ENCODE assay signal across 17 cellular contexts in genomic region chr21:28538987-28539622, GRCh38.
DNase-seq lines count a peak whose midpoint lies in the region; ATAC-seq and TF ChIP-seq lines count a peak whose summit lies in the region.
"Had no signal": no experiment of that assay in that cellular context is flagged by ENCODE, and none has a peak within 500 bp of the region (broad histone marks: within the 10 kb centered on the region; RNA-seq: fewer than 3 reads in every experiment).

No MANE protein-coding gene starts in this region.

- H3K9me3 ChIP-seq in mesenchymal stem cell (ENCODE audit: control insufficient read depth, low read length) (no peaks in the 10 kb centered on the region), testis (no peaks in the 10 kb centered on the region)
- H3K9me3 ChIP-seq: adrenal gland, BLaER1, gastrocnemius medialis, lower lobe of right lung, MG63 had no signal

- H3K36me3 ChIP-seq in mesenchymal stem cell (ENCODE audit: control insufficient read depth in 1 of 2, insufficient read depth in 2 of 2, low read depth in 1 of 2, low read length in 2 of 2) = no peaks in the 10 kb centered on the region
- H3K36me3 ChIP-seq in testis (ENCODE audit: low read depth, missing control alignments) = no peaks in the 10 kb centered on the region
- H3K36me3 ChIP-seq: adrenal gland, BLaER1, gastrocnemius medialis, lower lobe of right lung, MG63 had no signal

- no peak overlapping the region for H3K18ac ChIP-seq in mesenchymal stem cell (ENCODE audit: low read depth in 1 of 2, low read length in 2 of 2)

- no peak overlapping the region for H2BK15ac ChIP-seq in mesenchymal stem cell (ENCODE audit: low read depth, poor library complexity, severe bottlenecking)

- H2BK12ac ChIP-seq in mesenchymal stem cell (ENCODE audit: low read length in 2 of 2) = no peak overlapping the region

- no peak for TF ChIP-seq CTCF in cardiac fibroblast (IDR thresholded peaks at IDR 0.05; ENCODE audit: low read depth, low read length)
- TF ChIP-seq CTCF in testis (IDR thresholded peaks at IDR 0.05) = no peak

- H3K4me2 ChIP-seq in mesenchymal stem cell (ENCODE audit: low read length, poor library complexity, severe bottlenecking) = no peak overlapping the region
- H3K4me2 ChIP-seq: BLaER1 had no signal

- H4K8ac ChIP-seq in mesenchymal stem cell (ENCODE audit: low read length) = no peak overlapping the region

- 46% methylated on average over 2 of the region's 3 CpGs for WGBS in mesenchymal stem cell
- WGBS in testis, 2 donors = 92 to 94% methylated on average over 3 of the region's 3 CpGs

- H2BK5ac ChIP-seq in mesenchymal stem cell (ENCODE audit: low read depth, low read length, poor library complexity, severe bottlenecking) = no peak overlapping the region

- H3K79me1 ChIP-seq in mesenchymal stem cell (replicated peaks; ENCODE audit: low read length, poor library complexity, severe bottlenecking) = no peaks in the 10 kb centered on the region

- H3K27ac ChIP-seq in mesenchymal stem cell (ENCODE audit: low read length, poor library complexity, severe bottlenecking) (no peak overlapping the region), testis (no peak overlapping the region)
- H3K27ac ChIP-seq: adrenal gland, BLaER1, gastrocnemius medialis, lower lobe of right lung had no signal

- no peaks in the 10 kb centered on the region for H3K4me1 Mint-ChIP-seq in stimulated activated effector memory CD8-positive, alpha-beta T cell treated with anti-CD3 and anti-CD28 coated beads, Interleukin-12 subunit alpha, Interleukin-12 subunit beta, amount 100 ng/mL, for 72 hours

- H3K27ac Mint-ChIP-seq in stimulated activated effector memory CD8-positive, alpha-beta T cell treated with anti-CD3 and anti-CD28 coated beads, Interleukin-12 subunit alpha, Interleukin-12 subunit beta, amount 100 ng/mL, for 72 hours = no peak overlapping the region
- H3K27ac Mint-ChIP-seq: activated CD8-positive, alpha-beta T cell treated with anti-CD3 and anti-CD28 coated beads, Interleukin-2, amount 10 ng/mL, durations not matched to agents 7 days and 5 days had no signal

- H3K9ac ChIP-seq in mesenchymal stem cell (ENCODE audit: low read length) = peak overlapping the region; percentile 1
- H3K9ac ChIP-seq: BLaER1 had no signal

- H3K27me3 ChIP-seq in mesenchymal stem cell (ENCODE audit: control insufficient read depth in 1 of 2, insufficient read depth in 1 of 2, low read length in 2 of 2) (no peaks in the 10 kb centered on the region), testis (no peaks in the 10 kb centered on the region)
- H3K27me3 ChIP-seq: adrenal gland, BLaER1, gastrocnemius medialis, MG63 had no signal

- no peak overlapping the region for H3K23ac ChIP-seq in mesenchymal stem cell (ENCODE audit: low read length in 2 of 2)

- no peak overlapping the region for H3K4ac ChIP-seq in mesenchymal stem cell (ENCODE audit: low read depth in 1 of 2, low read length in 2 of 2)

- TF ChIP-seq POLR2A in testis (IDR thresholded peaks at IDR 0.05) = no peak

- ATAC-seq in stimulated activated effector memory CD8-positive, alpha-beta T cell treated with anti-CD3 and anti-CD28 coated beads, Interleukin-12 subunit alpha, Interleukin-12 subunit beta, amount 100 ng/mL, for 72 hours = no peak
- ATAC-seq: activated CD8-positive, alpha-beta T cell treated with anti-CD3 and anti-CD28 coated beads, Interleukin-2, amount 10 ng/mL, durations not matched to agents 7 days and 5 days; gastrocnemius medialis; lower lobe of right lung; natural killer cell had no signal

- DNase-seq in COLO829 (ENCODE audit: low spot score) = peak; percentile 11
- DNase-seq in NCI-H226 = peak; percentile 19
- DNase-seq in cardiac fibroblast (ENCODE audit: low read depth in 2 of 2) = peak; percentile 35 to 94
- peak; percentile 64 for DNase-seq in mesenchymal stem cell
- DNase-seq in testis = no peak
- DNase-seq in stimulated activated effector memory CD8-positive, alpha-beta T cell treated with anti-CD3 and anti-CD28 coated beads, Interleukin-12 subunit alpha, Interleukin-12 subunit beta, amount 100 ng/mL, for 72 hours (ENCODE audit: low spot score in 2 of 2) = no peak
- DNase-seq in stimulated activated CD4-positive, alpha-beta T cell treated with anti-CD3 and anti-CD28 coated beads, Interleukin-12 subunit alpha, Interleukin-12 subunit beta, amount 100 ng/mL, for 4 hours = no peak
- no peak for DNase-seq in glomerular visceral epithelial cell (ENCODE audit: extremely low spot score)
- DNase-seq: activated CD8-positive, alpha-beta T cell treated with anti-CD3 and anti-CD28 coated beads, Interleukin-2, amount 10 ng/mL, durations not matched to agents 7 days and 5 days; adrenal gland; gastrocnemius medialis; lower lobe of right lung; MG63; natural killer cell; NCI-H2029 treated with DMSO at 0.1 percent for 48 hours; NCI-H526 had no signal

- H3K4me3 Mint-ChIP-seq in stimulated activated effector memory CD8-positive, alpha-beta T cell treated with anti-CD3 and anti-CD28 coated beads, Interleukin-12 subunit alpha, Interleukin-12 subunit beta, amount 100 ng/mL, for 72 hours = no peak overlapping the region
- H3K4me3 Mint-ChIP-seq: activated CD8-positive, alpha-beta T cell treated with anti-CD3 and anti-CD28 coated beads, Interleukin-2, amount 10 ng/mL, durations not matched to agents 7 days and 5 days; natural killer cell had no signal

- intact Hi-C loops in testis (cut with DNase I; ENCODE audit: low total_unique reads) = no loop called here

- H2BK120ac ChIP-seq in mesenchymal stem cell (ENCODE audit: low read depth, low read length) = no peak overlapping the region

- no peaks in the 10 kb centered on the region for H3K4me1 ChIP-seq in mesenchymal stem cell (ENCODE audit: control insufficient read depth, insufficient read depth, low read depth, low read length)
- no peaks in the 10 kb centered on the region for H3K4me1 ChIP-seq in testis
- H3K4me1 ChIP-seq: adrenal gland, BLaER1, gastrocnemius medialis, lower lobe of right lung had no signal

- H4K91ac ChIP-seq in mesenchymal stem cell (ENCODE audit: low read length) = no peak overlapping the region

- H3K36me3 Mint-ChIP-seq in stimulated activated effector memory CD8-positive, alpha-beta T cell treated with anti-CD3 and anti-CD28 coated beads, Interleukin-12 subunit alpha, Interleukin-12 subunit beta, amount 100 ng/mL, for 72 hours = no peaks in the 10 kb centered on the region
- H3K36me3 Mint-ChIP-seq: natural killer cell had no signal

- H2AK5ac ChIP-seq in mesenchymal stem cell (ENCODE audit: low read length, severe bottlenecking) = no peak overlapping the region

- no peaks in the 10 kb centered on the region for H3K9me3 Mint-ChIP-seq in stimulated activated effector memory CD8-positive, alpha-beta T cell treated with anti-CD3 and anti-CD28 coated beads, Interleukin-12 subunit alpha, Interleukin-12 subunit beta, amount 100 ng/mL, for 72 hours
- H3K9me3 Mint-ChIP-seq: natural killer cell had no signal

- H3K4me3 ChIP-seq in cardiac fibroblast (replicated peaks in 1 of 2; ENCODE audit: low read depth in 2 of 2, low read length in 2 of 2) (no peak overlapping the region), mesenchymal stem cell (ENCODE audit: insufficient read depth in 1 of 2, low read depth in 1 of 2, low read length in 2 of 2) (no peak overlapping the region), testis (no peak overlapping the region)
- H3K4me3 ChIP-seq: adrenal gland, BLaER1, gastrocnemius medialis, lower lobe of right lung, MG63 had no signal

- H2AFZ ChIP-seq in mesenchymal stem cell (ENCODE audit: low read depth, low read length) = no peak overlapping the region

- no peak overlapping the region for H3K14ac ChIP-seq in mesenchymal stem cell (ENCODE audit: low read length in 2 of 2)

Comparison
In these comparisons a context has a peak if more than half of its experiments do, and no peak if none do; other contexts are left out.
1. DNase-seq: peak in COLO829 (single experiment), NCI-H226 (single experiment), cardiac fibroblast (2 of 2) and mesenchymal stem cell (single experiment); none in testis (single experiment), stimulated activated effector memory CD8-positive, alpha-beta T cell treated with anti-CD3 and anti-CD28 coated beads, Interleukin-12 subunit alpha, Interleukin-12 subunit beta, amount 100 ng/mL, for 72 hours (0 of 2), stimulated activated CD4-positive, alpha-beta T cell treated with anti-CD3 and anti-CD28 coated beads, Interleukin-12 subunit alpha, Interleukin-12 subunit beta, amount 100 ng/mL, for 4 hours (single experiment) and glomerular visceral epithelial cell (single experiment).